ENCODE assay signal across 21 cellular contexts in genomic region chr7:136133491-136133990, GRCh38.
A peak's percentile ranks its signal among the peaks of the same experiment; 100 is the strongest.
DNase-seq lines count a peak whose midpoint lies in the region; ATAC-seq, FAIRE-seq and TF ChIP-seq lines count a peak whose summit lies in the region.
"Had no signal": no experiment of that assay in that cellular context is flagged by ENCODE, and none has a peak within 500 bp of the region (broad histone marks: within the 10 kb centered on the region; RNA-seq: fewer than 3 reads in every experiment).

No MANE protein-coding gene starts in this region.

- CTCF ChIA-PET in GM12878 (lab: Yijun Ruan, JAX), result interaction anchor here (1.0 to 2.5 kb wide), 2 partner anchors 18 to 143 kb away, joined by 4 to 8 read pairs; no protein-coding TSS in a partner anchor
- CTCF ChIA-PET in RWPE1 (lab: Yijun Ruan, JAX), result no interaction called here

- TF ChIP-seq EP300 in GM12878 (IDR thresholded peaks at IDR 0.05; ENCODE audit: borderline replicate concordance in 1 of 2, control insufficient read depth in 1 of 2, low read depth in 2 of 2, low read length in 2 of 2), result no peak

- H3K9ac ChIP-seq in GM12878 (ENCODE audit: control insufficient read depth, insufficient read depth, low read length), result no peak overlapping the region

- no peaks in the 10 kb centered on the region for H3K36me3 ChIP-seq in cardiac muscle cell
- no peaks in the 10 kb centered on the region for H3K36me3 ChIP-seq in GM12878 (ENCODE audit: control insufficient read depth in 2 of 2, insufficient read depth in 2 of 2, low read length in 1 of 2)
- H3K36me3 ChIP-seq in mesodermal cell (ENCODE audit: control insufficient read depth, insufficient read depth, low read length), result no peaks in the 10 kb centered on the region
- H3K36me3 ChIP-seq in effector memory CD4-positive, alpha-beta T cell (ENCODE audit: control insufficient read depth, insufficient read depth, low read length), result no peaks in the 10 kb centered on the region
- H3K36me3 ChIP-seq: tibial artery had no signal

- no peaks in the 10 kb centered on the region for H3K36me3 Mint-ChIP-seq in activated CD4-positive, alpha-beta T cell treated with anti-CD3 and anti-CD28 coated beads, Interleukin-2, amount 10 ng/mL, durations not matched to agents 24 days and 14 days (ENCODE audit: low read depth)
- H3K36me3 Mint-ChIP-seq: activated CD8-positive, alpha-beta memory T cell treated with anti-CD3 and anti-CD28 coated beads, Interleukin-2, amount 10 ng/mL, durations not matched to agents 7 days and 5 days; CD8-positive, alpha-beta T cell had no signal

- H3K9me3 Mint-ChIP-seq in activated CD4-positive, alpha-beta T cell treated with anti-CD3 and anti-CD28 coated beads, Interleukin-2, amount 10 ng/mL, durations not matched to agents 24 days and 14 days, result no peaks in the 10 kb centered on the region
- H3K9me3 Mint-ChIP-seq: activated B cell treated with CpG ODN at 0.5 μM for 24 hours; CD8-positive, alpha-beta T cell had no signal

- H3K27me3 Mint-ChIP-seq in activated CD4-positive, alpha-beta T cell treated with anti-CD3 and anti-CD28 coated beads, Interleukin-2, amount 10 ng/mL, durations not matched to agents 24 days and 14 days, result no peaks in the 10 kb centered on the region
- H3K27me3 Mint-ChIP-seq: activated B cell treated with CpG ODN at 0.5 μM for 24 hours; activated CD8-positive, alpha-beta memory T cell treated with anti-CD3 and anti-CD28 coated beads, Interleukin-2, amount 10 ng/mL, durations not matched to agents 7 days and 5 days had no signal

- in situ Hi-C loops in GM12878 (cut with MboI), result no loop called here

- H3K4me1 ChIP-seq in cardiac muscle cell (ENCODE audit: low read depth) (peaks cover 18% of the 10 kb centered on the region), GM12878 (ENCODE audit: control insufficient read depth, insufficient read depth, low read length) (no peaks in the 10 kb centered on the region), mesodermal cell (ENCODE audit: control insufficient read depth, insufficient read depth, low read length, poor library complexity, severe bottlenecking) (no peaks in the 10 kb centered on the region)
- H3K4me1 ChIP-seq in effector memory CD4-positive, alpha-beta T cell (ENCODE audit: control insufficient read depth, insufficient read depth, low read length, poor library complexity, severe bottlenecking), result no peaks in the 10 kb centered on the region
- H3K4me1 ChIP-seq: tibial artery had no signal

- BruUV-seq in GM12878 (replicated peaks; lab: Mats Ljungman, UMichigan), result no TSS peak

- RAD21 ChIA-PET in GM12878 (lab: Charles Lee; ENCODE audit: unreplicated experiment), result no interaction called here

- H3K9me3 ChIP-seq in cardiac muscle cell (ENCODE audit: low read depth) (no peaks in the 10 kb centered on the region), GM12878 (replicated peaks; ENCODE audit: control insufficient read depth, insufficient read depth, low read length) (no peaks in the 10 kb centered on the region), mesodermal cell (ENCODE audit: control insufficient read depth, low read length) (no peaks in the 10 kb centered on the region)
- no peaks in the 10 kb centered on the region for H3K9me3 ChIP-seq in effector memory CD4-positive, alpha-beta T cell (ENCODE audit: control insufficient read depth, low read length)
- H3K9me3 ChIP-seq: tibial artery had no signal

- no peaks in the 10 kb centered on the region for H4K20me1 ChIP-seq in GM12878 (ENCODE audit: control insufficient read depth, insufficient read depth)

- WGBS in GM12878 (ENCODE audit: insufficient coverage, insufficient replicate concordance, low lambda C conversion rate, missing lambda C conversion rate), result 81% methylated on average over 3 of the region's 3 CpGs
- no CpG with 5 or more reads among the region's 3 CpGs for WGBS in mesodermal cell (ENCODE audit: insufficient coverage in 2 of 2), 2 experiments

- H3K27me3 ChIP-seq in cardiac muscle cell (no peaks in the 10 kb centered on the region), GM12878 (replicated peaks in 1 of 2; ENCODE audit: control insufficient read depth in 2 of 2, insufficient read depth in 2 of 2, low read length in 1 of 2) (no peaks in the 10 kb centered on the region)
- H3K27me3 ChIP-seq in effector memory CD4-positive, alpha-beta T cell (replicated peaks; ENCODE audit: control insufficient read depth, insufficient read depth, low read length, poor library complexity, severe bottlenecking), result no peaks in the 10 kb centered on the region

- H3K4me3 ChIP-seq in cardiac muscle cell (no peak overlapping the region), GM12878 (no peak overlapping the region), mesodermal cell (ENCODE audit: extremely low read depth, insufficient read depth, low read length, poor library complexity, severe bottlenecking) (no peak overlapping the region)
- H3K4me3 ChIP-seq in effector memory CD4-positive, alpha-beta T cell (ENCODE audit: insufficient read depth, low read depth, low read length, poor library complexity, severe bottlenecking), result no peak overlapping the region
- H3K4me3 ChIP-seq: tibial artery had no signal

- H3K4me1 Mint-ChIP-seq in activated CD4-positive, alpha-beta T cell treated with anti-CD3 and anti-CD28 coated beads, Interleukin-2, amount 10 ng/mL, durations not matched to agents 24 days and 14 days, result no peaks in the 10 kb centered on the region
- H3K4me1 Mint-ChIP-seq: activated B cell treated with CpG ODN at 0.5 μM for 24 hours had no signal

- SMC1A ChIA-PET in GM12878 (lab: Charles Lee; ENCODE audit: uncharacterized antibody, unreplicated experiment), result interaction anchor here (0.6 kb wide), 1 partner anchor 209 kb away, joined by 3 read pairs; no protein-coding TSS in a partner anchor

- POLR2A ChIA-PET in GM12878 (lab: Charles Lee) (no interaction called here), RWPE1 (lab: Yijun Ruan, JAX; ENCODE audit: low non-redundant PET) (no interaction called here)

- H2AFZ ChIP-seq in GM12878 (ENCODE audit: control insufficient read depth, low read depth, low read length), result no peak overlapping the region

- H3K27ac ChIP-seq in cardiac muscle cell (peak overlapping the region; percentile 31), GM12878 (ENCODE audit: control insufficient read depth, insufficient read depth) (no peak overlapping the region), mesodermal cell (ENCODE audit: low read depth, low read length, severe bottlenecking) (peak overlapping the region; percentile 67), RWPE1 (no peak overlapping the region)
- no peak overlapping the region for H3K27ac ChIP-seq in effector memory CD4-positive, alpha-beta T cell (ENCODE audit: insufficient read depth, low read length, poor library complexity, severe bottlenecking)
- H3K27ac ChIP-seq: tibial artery had no signal

- H3K4me3 Mint-ChIP-seq in activated CD4-positive, alpha-beta T cell treated with anti-CD3 and anti-CD28 coated beads, Interleukin-2, amount 10 ng/mL, durations not matched to agents 24 days and 14 days, result no peak overlapping the region
- H3K4me3 Mint-ChIP-seq: activated B cell treated with CpG ODN at 0.5 μM for 24 hours; activated CD8-positive, alpha-beta memory T cell treated with anti-CD3 and anti-CD28 coated beads, Interleukin-2, amount 10 ng/mL, durations not matched to agents 7 days and 5 days; CD8-positive, alpha-beta T cell had no signal

- TF ChIP-seq CTCF in cardiac muscle cell (IDR thresholded peaks at IDR 0.05; ENCODE audit: low read depth, low read length), result no peak
- TF ChIP-seq CTCF in GM12878 (IDR thresholded peaks at IDR 0.05 in 2 of 3, conservative IDR thresholded peaks at IDR 0.05 in 1 of 3; ENCODE audit: control insufficient read depth in 2 of 3, extremely low read depth in 1 of 3, insufficient read depth in 1 of 3, low read depth in 3 of 3, low read length in 3 of 3), result no peak
- no peak for TF ChIP-seq CTCF in RWPE1 (conservative IDR thresholded peaks at IDR 0.05; ENCODE audit: low read depth)

- no peak for TF ChIP-seq RAD21 in GM12878 (IDR thresholded peaks at IDR 0.05; ENCODE audit: insufficient read depth, low read depth, low read length)

- H3K4me2 ChIP-seq in GM12878 (ENCODE audit: control insufficient read depth, insufficient read depth), result no peak overlapping the region

- no peak for TF ChIP-seq POLR2A in GM12878 (IDR thresholded peaks at IDR 0.05; ENCODE audit: low read depth, low read length)

- intact Hi-C loops in Right ventricle myocardium superior (cut with DNase I), result no loop called here
- intact Hi-C loops in GM12878 (cut with micrococcal nuclease; ENCODE audit: unreplicated experiment), result no loop called here
- intact Hi-C loops in activated CD4-positive, alpha-beta T cell treated with anti-CD3 and anti-CD28 coated beads, Interleukin-2, amount 10 ng/mL, durations not matched to agents 24 days and 14 days (cut with micrococcal nuclease), result no loop called here

- no peak for FAIRE-seq in GM12878 (lab: Jason Lieb, UNC)
- FAIRE-seq: HepG2 had no signal

- H3K79me2 ChIP-seq in GM12878 (ENCODE audit: control insufficient read depth, insufficient read depth, low read length), result no peaks in the 10 kb centered on the region

- DNase-seq in cardiac muscle cell (ENCODE audit: low read depth in 1 of 2, low spot score in 1 of 2) (peak in 1 of 2 donors; percentile 10), Right ventricle myocardium superior (no peak), GM12878 (ENCODE audit: low read depth, low spot score) (no peak), RWPE1 (ENCODE audit: low spot score) (no peak)
- no peak for DNase-seq in activated CD4-positive, alpha-beta T cell treated with anti-CD3 and anti-CD28 coated beads, Interleukin-2, amount 10 ng/mL, durations not matched to agents 24 days and 14 days
- no peak for DNase-seq in effector memory CD4-positive, alpha-beta T cell
- DNase-seq: 8988T; activated B cell treated with CpG ODN at 0.5 μM for 24 hours; activated CD8-positive, alpha-beta memory T cell treated with anti-CD3 and anti-CD28 coated beads, Interleukin-2, amount 10 ng/mL, durations not matched to agents 7 days and 5 days; activated gamma-delta T cell treated with Interleukin-2 at 50 U/mL for 16 hours; CD8-positive, alpha-beta T cell; central memory CD4-positive, alpha-beta T cell; GOT3; head of caudate nucleus; NCI-H446; OCI-M1; stimulated activated CD4-positive, alpha-beta T cell treated with anti-CD3 and anti-CD28 coated beads, Interleukin-2, amount 100 ng/mL, for 48 hours; tibial artery had no signal

- H3K27ac Mint-ChIP-seq in activated CD4-positive, alpha-beta T cell treated with anti-CD3 and anti-CD28 coated beads, Interleukin-2, amount 10 ng/mL, durations not matched to agents 24 days and 14 days, result no peak overlapping the region
- H3K27ac Mint-ChIP-seq: activated B cell treated with CpG ODN at 0.5 μM for 24 hours; activated CD8-positive, alpha-beta memory T cell treated with anti-CD3 and anti-CD28 coated beads, Interleukin-2, amount 10 ng/mL, durations not matched to agents 7 days and 5 days; CD8-positive, alpha-beta T cell had no signal

- ATAC-seq in Right ventricle myocardium superior (ENCODE audit: poor library complexity) (no peak), GM12878 (no peak), HG03097 (IDR thresholded peaks at IDR 0.05; ENCODE audit: low FRiP score, unreplicated experiment) (no peak)
- ATAC-seq: activated CD8-positive, alpha-beta memory T cell treated with anti-CD3 and anti-CD28 coated beads, Interleukin-2, amount 10 ng/mL, durations not matched to agents 7 days and 5 days; CD8-positive, alpha-beta T cell; HepG2 had no signal

TF ChIP-seq in GM12878, 131 proteins besides CTCF, POLR2A, EP300 and RAD21 (continues in another document):
- TF ChIP-seq EZH2 (IDR thresholded peaks at IDR 0.05; ENCODE audit: borderline replicate concordance, control insufficient read depth, low read depth, low read length), result no peak

Comparison
In these comparisons a context has a peak if more than half of its experiments do, and no peak if none do; other contexts are left out.
1. H3K27ac ChIP-seq: peak in cardiac muscle cell (single experiment) and mesodermal cell (single experiment); none in GM12878 (single experiment), RWPE1 (single experiment) and effector memory CD4-positive, alpha-beta T cell (single experiment).